ENCODE assay signal across 19 cellular contexts in the genomic region with DNA sequence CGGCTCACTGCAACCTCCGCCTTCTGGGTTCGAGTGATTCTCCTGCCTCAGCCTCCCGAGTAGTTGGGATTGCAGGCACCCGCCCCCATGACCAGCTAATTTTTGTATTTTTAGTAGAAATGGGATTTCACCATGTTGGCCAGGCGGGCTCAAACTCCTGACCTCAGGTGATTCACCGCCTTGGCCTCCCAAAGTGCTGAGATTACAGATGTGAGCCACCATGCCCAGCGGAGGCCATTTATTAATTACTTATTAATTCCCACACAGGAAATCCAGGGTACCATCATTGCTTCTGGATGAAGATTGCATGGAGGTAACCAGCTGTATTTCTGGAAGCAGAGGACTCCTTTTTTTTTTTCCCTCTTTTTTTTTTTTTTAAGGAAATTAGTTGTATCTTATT.
"Had no signal": no experiment of that assay in that cellular context is flagged by ENCODE, and none has a peak within 500 bp of the region (broad histone marks: within the 10 kb centered on the region; RNA-seq: fewer than 3 reads in every experiment).

No MANE protein-coding gene starts in this region.

- H3K36me3 Mint-ChIP-seq: immature natural killer cell; naive thymus-derived CD4-positive, alpha-beta T cell had no signal

- H3K4me3 Mint-ChIP-seq: immature natural killer cell; naive thymus-derived CD4-positive, alpha-beta T cell; nephron progenitor cell had no signal

- H3K27ac ChIP-seq: psoas muscle, sigmoid colon, skin epidermis, stomach, thoracic aorta, transverse colon had no signal

- H3K36me3 ChIP-seq: sigmoid colon, transverse colon had no signal

- ATAC-seq: esophagus mucosa; gastrocnemius medialis; naive thymus-derived CD4-positive, alpha-beta T cell; psoas muscle had no signal

- H3K27ac Mint-ChIP-seq: naive thymus-derived CD4-positive, alpha-beta T cell; nephron progenitor cell had no signal

- H3K27me3 Mint-ChIP-seq: naive thymus-derived CD4-positive, alpha-beta T cell had no signal

- DNase-seq: cortex of kidney; dorsolateral prefrontal cortex; effector CD8-positive, alpha-beta T cell; gastrocnemius medialis; glutamatergic neuron; immature natural killer cell; naive thymus-derived CD4-positive, alpha-beta T cell; nephron progenitor cell; psoas muscle; sigmoid colon; stimulated activated CD4-positive, alpha-beta T cell treated with anti-CD3 and anti-CD28 coated beads, Interleukin-12 subunit alpha, Interleukin-12 subunit beta, amount 100 ng/mL, for 4 hours; stimulated activated naive CD4-positive, alpha-beta T cell; stomach; substantia nigra; transverse colon had no signal

- H3K9me3 Mint-ChIP-seq: immature natural killer cell; naive thymus-derived CD4-positive, alpha-beta T cell; nephron progenitor cell had no signal

- FAIRE-seq: keratinocyte had no signal

- H3K27me3 ChIP-seq: dorsolateral prefrontal cortex, gastrocnemius medialis, sigmoid colon, stomach, transverse colon had no signal

- H3K9me3 ChIP-seq: gastrocnemius medialis, psoas muscle, sigmoid colon, stomach, thoracic aorta, transverse colon had no signal

- H3K4me1 Mint-ChIP-seq: immature natural killer cell, nephron progenitor cell had no signal

- H3K4me3 ChIP-seq: dorsolateral prefrontal cortex, gastrocnemius medialis, psoas muscle, sigmoid colon, skin epidermis, stomach, thoracic aorta, transverse colon had no signal
